Comparison of ENCODE assay signal across 21 cellular contexts in genomic region chr10:49596493-49596809, GRCh38. TPM values are rescaled to one million over a fixed set of nuclear protein-coding genes. Genes with fewer than 3 reads are reported as not detected.
DNase-seq lines count a peak whose midpoint lies in the region; ATAC-seq and TF ChIP-seq lines count a peak whose summit lies in the region.
"Had no signal": no experiment of that assay in that cellular context is flagged by ENCODE, and none has a peak within 500 bp of the region (broad histone marks: within the 10 kb centered on the region; RNA-seq: fewer than 3 reads in every experiment).

No MANE protein-coding gene starts in this region.

- no peak for ATAC-seq in GM21390 (IDR thresholded peaks at IDR 0.05; ENCODE audit: unreplicated experiment)
- ATAC-seq: K562, Panc1 had no signal

- H3K9me3 ChIP-seq in BLaER1 = no peaks in the 10 kb centered on the region
- no peaks in the 10 kb centered on the region for H3K9me3 ChIP-seq in BLaER1 treated with 17β-estradiol and CSF1 and Interleukin-3, amounts not matched to agents 10 nM and 100 nM (replicated peaks in 1 of 11)
- no peaks in the 10 kb centered on the region for H3K9me3 ChIP-seq in colonic mucosa
- H3K9me3 ChIP-seq: Caco-2 had no signal

- intact Hi-C loops in colonic mucosa (cut with DNase I) = no loop called here

- no peaks in the 10 kb centered on the region for H3K36me3 ChIP-seq in BLaER1
- H3K36me3 ChIP-seq in BLaER1 treated with 17β-estradiol and CSF1 and Interleukin-3, amounts not matched to agents 10 nM and 100 nM = no peaks in the 10 kb centered on the region
- no peaks in the 10 kb centered on the region for H3K36me3 ChIP-seq in colonic mucosa

- H3K4me1 ChIP-seq in BLaER1 (peaks cover 25% of the 10 kb centered on the region), colonic mucosa (no peaks in the 10 kb centered on the region)
- H3K4me1 ChIP-seq in BLaER1 treated with 17β-estradiol and CSF1 and Interleukin-3, amounts not matched to agents 10 nM and 100 nM = peaks cover 0 to 30% (median 24%) of the 10 kb centered on the region in 10 experiments; a peak in 16 of 20 replicates

- no peak overlapping the region for H3K4me3 ChIP-seq in BLaER1
- no peak overlapping the region for H3K4me3 ChIP-seq in BLaER1 treated with 17β-estradiol and CSF1 and Interleukin-3, amounts not matched to agents 10 nM and 100 nM
- H3K4me3 ChIP-seq in colonic mucosa = no peak overlapping the region
- H3K4me3 ChIP-seq: K562 had no signal

- H4K20me1 ChIP-seq in BLaER1 = no peaks in the 10 kb centered on the region
- H4K20me1 ChIP-seq in BLaER1 treated with 17β-estradiol and CSF1 and Interleukin-3, amounts not matched to agents 10 nM and 100 nM = peaks cover 0 to 12% (median 0%) of the 10 kb centered on the region in 11 experiments; a peak in 3 of 22 replicates

- H3K9ac ChIP-seq in BLaER1 (no peak overlapping the region), colonic mucosa (ENCODE audit: low read depth in 2 of 2, low read length in 2 of 2) (no peak overlapping the region)
- no peak overlapping the region for H3K9ac ChIP-seq in BLaER1 treated with 17β-estradiol and CSF1 and Interleukin-3, amounts not matched to agents 10 nM and 100 nM

- H3K27me3 ChIP-seq in BLaER1 (no peaks in the 10 kb centered on the region), colonic mucosa (no peaks in the 10 kb centered on the region)
- H3K27me3 ChIP-seq in BLaER1 treated with 17β-estradiol and CSF1 and Interleukin-3, amounts not matched to agents 10 nM and 100 nM = no peaks in the 10 kb centered on the region

- peak; percentile 4 for DNase-seq in colonic mucosa
- DNase-seq in mesenteric fat pad (ENCODE audit: low spot score) = peak; percentile 67
- DNase-seq in NCI-H69 (lab: John Stamatoyannopoulos, UW) = no peak
- DNase-seq in HuH-7 (ENCODE audit: low spot score) = no peak
- DNase-seq in GM03348 (ENCODE audit: low spot score) = no peak
- DNase-seq: CD4-positive, alpha-beta memory T cell; DND-41; MM.1S; NCI-H1092; NCI-H1436 treated with DMSO at 0.1 percent for 48 hours; NCI-H1930; NCI-H2227 treated with DMSO at 0.1 percent for 48 hours; NCI-H510A; NCI-H774; NK-92 treated with Interleukin-12 subunit alpha and Interleukin-12 subunit beta, amount 100 ng/mL, for 24 hours had no signal

- TF ChIP-seq CTCF in colonic mucosa (IDR thresholded peaks at IDR 0.05) = no peak

- H3K4me2 ChIP-seq in BLaER1 = peak overlapping the region; percentile 64
- peak overlapping the region in 9 of 11 experiments; percentile 26 to 81 (median 65); a peak in 16 of 22 replicates for H3K4me2 ChIP-seq in BLaER1 treated with 17β-estradiol and CSF1 and Interleukin-3, amounts not matched to agents 10 nM and 100 nM

- H3K27ac ChIP-seq in BLaER1 = no peak overlapping the region
- no peak overlapping the region for H3K27ac ChIP-seq in BLaER1 treated with 17β-estradiol and CSF1 and Interleukin-3, amounts not matched to agents 10 nM and 100 nM
- H3K27ac ChIP-seq in colonic mucosa = no peak overlapping the region

RNA-seq across cellular contexts. Expression of gene SLC18A3, which starts 13.7 kb away (rescaled TPM):
- total RNA-seq in colonic mucosa (under 1 TPM in 1 of 2 donors, not detected in 1; 0.42 TPM), mesenteric fat pad (not detected)
- total RNA-seq: Caco-2; CD4-positive, alpha-beta memory T cell; K562 had no signal

RNA-seq across cellular contexts. Expression of gene CHAT, which starts 17.4 kb away (rescaled TPM):
- total RNA-seq in colonic mucosa (1 to 10 TPM in 1 of 2 donors, under 1 TPM in 1; 0.16 to 1.2 TPM), mesenteric fat pad (not detected)
- total RNA-seq: CD4-positive, alpha-beta memory T cell; K562 had no signal

RNA-seq across cellular contexts. Expression of gene ERCC6, which starts 57.5 kb away (rescaled TPM):
- 10 to 100 TPM; 16.4 to 18.0 TPM for total RNA-seq in colonic mucosa
- 15.5 TPM for total RNA-seq in mesenteric fat pad

Comparison
In these comparisons a context has a peak if more than half of its experiments do, and no peak if none do; other contexts are left out.
1. DNase-seq: peak in colonic mucosa (single experiment) and mesenteric fat pad (single experiment); none in NCI-H69 (single experiment), HuH-7 (single experiment) and GM03348 (single experiment).